ENCODE assay signal across 13 cellular contexts in genomic region chr12:58502236-58502635, GRCh38.
DNase-seq lines count a peak whose midpoint lies in the region; ATAC-seq, FAIRE-seq and TF ChIP-seq lines count a peak whose summit lies in the region.
"Had no signal": no experiment of that assay in that cellular context is flagged by ENCODE, and none has a peak within 500 bp of the region (broad histone marks: within the 10 kb centered on the region; RNA-seq: fewer than 3 reads in every experiment).

No MANE protein-coding gene starts in this region.

- H3K4me3 Mint-ChIP-seq in astrocyte (ENCODE audit: unreplicated experiment) (no peak overlapping the region), neural progenitor cell (no peak overlapping the region)
- H3K4me3 Mint-ChIP-seq: activated naive CD4-positive, alpha-beta T cell treated with anti-CD3 and anti-CD28 coated beads for 36 hours had no signal

- peak; percentile 47 for DNase-seq in H4 (ENCODE audit: low spot score)
- peak; percentile 93 for DNase-seq in NCI-H2171 treated with DMSO at 0.1 percent for 48 hours (lab: John Stamatoyannopoulos, UW)
- DNase-seq in astrocyte (ENCODE audit: low read depth): peak; percentile 62
- peak; percentile 85 for DNase-seq in neural progenitor cell (ENCODE audit: low spot score)
- no peak for DNase-seq in stimulated activated CD4-positive, alpha-beta T cell treated with anti-CD3 and anti-CD28 coated beads, Interleukin-15, amount 100 ng/mL, for 24 hours
- DNase-seq in activated CD4-positive, CD25-positive, alpha-beta regulatory T cell (lab: John Stamatoyannopoulos, UW): no peak
- DNase-seq in activated CD4-positive, alpha-beta T cell treated with anti-CD3 and anti-CD28 coated beads for 48 hours: no peak
- DNase-seq: activated naive CD4-positive, alpha-beta T cell treated with anti-CD3 and anti-CD28 coated beads for 36 hours; effector CD4-positive, alpha-beta T cell; WERI-Rb-1 had no signal

- peaks cover 53% of the 10 kb centered on the region for H3K4me1 Mint-ChIP-seq in astrocyte (ENCODE audit: low read depth, unreplicated experiment)
- H3K4me1 Mint-ChIP-seq in neural progenitor cell: peaks cover 22% of the 10 kb centered on the region

- H3K9ac ChIP-seq in astrocyte (ENCODE audit: low read length) (peak overlapping the region; percentile 13), neural progenitor cell (no peak overlapping the region)

- H3K36me3 ChIP-seq in astrocyte (ENCODE audit: insufficient read depth, low read length) (no peaks in the 10 kb centered on the region), neural progenitor cell (no peaks in the 10 kb centered on the region)
- H3K36me3 ChIP-seq: WERI-Rb-1 had no signal

- peaks cover 16% of the 10 kb centered on the region for H3K4me1 ChIP-seq in astrocyte (ENCODE audit: insufficient read depth, low read length)
- H3K4me1 ChIP-seq in neural progenitor cell: peaks cover 30% of the 10 kb centered on the region

- H3K36me3 Mint-ChIP-seq in astrocyte (ENCODE audit: low read depth, unreplicated experiment) (no peaks in the 10 kb centered on the region), neural progenitor cell (no peaks in the 10 kb centered on the region)

- H4K20me1 ChIP-seq in astrocyte (ENCODE audit: insufficient read depth, low read length): no peaks in the 10 kb centered on the region
- no peaks in the 10 kb centered on the region for H4K20me1 ChIP-seq in neural progenitor cell (ENCODE audit: low read depth)

- H3K4me2 ChIP-seq in astrocyte (ENCODE audit: low read length) (peak overlapping the region; percentile 6), neural progenitor cell (peak overlapping the region; percentile 46)

- H3K79me2 ChIP-seq in astrocyte (ENCODE audit: insufficient read depth, low read length) (no peaks in the 10 kb centered on the region), neural progenitor cell (ENCODE audit: low read depth) (no peaks in the 10 kb centered on the region)

- no peak overlapping the region for H2AFZ ChIP-seq in astrocyte (ENCODE audit: low read depth, low read length)
- no peak overlapping the region for H2AFZ ChIP-seq in neural progenitor cell (replicated peaks)

- peaks cover 4% of the 10 kb centered on the region for H3K9me3 Mint-ChIP-seq in astrocyte (ENCODE audit: unreplicated experiment)
- no peaks in the 10 kb centered on the region for H3K9me3 Mint-ChIP-seq in neural progenitor cell
- H3K9me3 Mint-ChIP-seq: activated naive CD4-positive, alpha-beta T cell treated with anti-CD3 and anti-CD28 coated beads for 36 hours had no signal

- TF ChIP-seq CTCF in astrocyte (IDR thresholded peaks at IDR 0.05; ENCODE audit: insufficient read depth, low read depth, low read length): no peak
- no peak for TF ChIP-seq CTCF in neural progenitor cell (IDR thresholded peaks at IDR 0.05)

- H3K27me3 Mint-ChIP-seq in astrocyte (ENCODE audit: low read depth, unreplicated experiment) (no peaks in the 10 kb centered on the region), neural progenitor cell (ENCODE audit: insufficient read depth, low read depth) (no peaks in the 10 kb centered on the region)

- H3K27me3 ChIP-seq in astrocyte (ENCODE audit: insufficient read depth, low read length) (no peaks in the 10 kb centered on the region), neural progenitor cell (no peaks in the 10 kb centered on the region)

- H3K4me3 ChIP-seq in astrocyte (ENCODE audit: insufficient read depth, low read depth, low read length) (no peak overlapping the region), neural progenitor cell (no peak overlapping the region)

- FAIRE-seq in astrocyte (lab: Jason Lieb, UNC): no peak
- FAIRE-seq: GM18507, urothelium cell line had no signal

- peaks cover 16% of the 10 kb centered on the region for H3F3A ChIP-seq in neural progenitor cell (ENCODE audit: low read depth)

- H3K9me3 ChIP-seq in astrocyte (ENCODE audit: insufficient read depth, low read depth, low read length): no peaks in the 10 kb centered on the region
- no peaks in the 10 kb centered on the region for H3K9me3 ChIP-seq in neural progenitor cell (ENCODE audit: low read depth)

- no peak for ATAC-seq in activated CD4-positive, CD25-positive, alpha-beta regulatory T cell treated with anti-CD3 and anti-CD28 coated beads, Interleukin-2, amount 50 U/mL, for 24 hours

- H3K27ac ChIP-seq in astrocyte (ENCODE audit: low read depth, low read length) (no peak overlapping the region), neural progenitor cell (peak overlapping the region; percentile 64)
- H3K27ac ChIP-seq: WERI-Rb-1 had no signal

- no peak overlapping the region for H3K27ac Mint-ChIP-seq in astrocyte (ENCODE audit: unreplicated experiment)
- peak overlapping the region; percentile 82 for H3K27ac Mint-ChIP-seq in neural progenitor cell
- H3K27ac Mint-ChIP-seq: activated naive CD4-positive, alpha-beta T cell treated with anti-CD3 and anti-CD28 coated beads for 36 hours had no signal

Comparison
In these comparisons a context has a peak if more than half of its experiments do, and no peak if none do; other contexts are left out.
1. DNase-seq: peak in H4 (single experiment), NCI-H2171 treated with DMSO at 0.1 percent for 48 hours (single experiment), astrocyte (single experiment) and neural progenitor cell (single experiment); none in stimulated activated CD4-positive, alpha-beta T cell treated with anti-CD3 and anti-CD28 coated beads, Interleukin-15, amount 100 ng/mL, for 24 hours (single experiment), activated CD4-positive, CD25-positive, alpha-beta regulatory T cell (0 of 4) and activated CD4-positive, alpha-beta T cell treated with anti-CD3 and anti-CD28 coated beads for 48 hours (single experiment).